In genomic region chr12:131402222-131402621, GRCh38 we compare ENCODE assay signal across 8 cellular contexts.
A peak's percentile ranks its signal among the peaks of the same experiment; 100 is the strongest.
DNase-seq lines count a peak whose midpoint lies in the region; ATAC-seq and TF ChIP-seq lines count a peak whose summit lies in the region.
"Not testable (repeated sequence)": the region's sequence is repeated elsewhere in the genome, so short reads cannot be mapped to it uniquely, and the experiment has no call there.

No MANE protein-coding gene starts in this region.

- not testable (repeated sequence) for H3K4me3 Mint-ChIP-seq in chondrocyte (ENCODE audit: unreplicated experiment)

- not testable (repeated sequence) for H3K4me1 ChIP-seq in GM23248 (ENCODE audit: insufficient read depth); heart left ventricle; muscle layer of duodenum (ENCODE audit: control insufficient read depth in 1 of 2, insufficient read depth in 2 of 2, low read length in 2 of 2); rectal smooth muscle tissue (ENCODE audit: control insufficient read depth, insufficient read depth, low read length); upper lobe of left lung

- H4K20me1 ChIP-seq in GM23248 (ENCODE audit: insufficient read depth) = not testable (repeated sequence)

- H3K36me3 ChIP-seq in GM23248 (ENCODE audit: low read depth); heart left ventricle; muscle layer of duodenum (ENCODE audit: control insufficient read depth in 1 of 2, insufficient read depth in 2 of 2, low read length in 2 of 2); rectal smooth muscle tissue (ENCODE audit: control insufficient read depth, insufficient read depth, low read length); upper lobe of left lung: not testable (repeated sequence)

- H3K27me3 Mint-ChIP-seq in chondrocyte (ENCODE audit: low read depth) = not testable (repeated sequence)

- ATAC-seq in heart left ventricle = peak; percentile 75 to 97 (median 88)
- ATAC-seq in upper lobe of left lung (ENCODE audit: low FRiP score in 2 of 2) = peak; percentile 30 to 83

- WGBS in GM23248 (ENCODE audit: low coverage in 1 of 2, low lambda C conversion rate in 2 of 2, missing lambda C conversion rate in 2 of 2), 2 experiments = 29 to 31% methylated on average over 7 of the region's 7 CpGs
- 37 to 64% (median 59%) methylated on average over 7 of the region's 7 CpGs for WGBS in heart left ventricle, 4 donors
- 55 to 59% methylated on average over 6 to 7 of the region's 7 CpGs for WGBS in upper lobe of left lung, 2 donors

- H3F3A ChIP-seq in GM23248 (ENCODE audit: insufficient read depth) = not testable (repeated sequence)

- TF ChIP-seq POLR2A in heart left ventricle (IDR thresholded peaks at IDR 0.05); upper lobe of left lung (IDR thresholded peaks at IDR 0.05): not testable (repeated sequence)

- TF ChIP-seq CTCF in chondrocyte (IDR thresholded peaks at IDR 0.05); heart left ventricle (IDR thresholded peaks at IDR 0.05); upper lobe of left lung (IDR thresholded peaks at IDR 0.05): not testable (repeated sequence)

- not testable (repeated sequence) for H3K27ac Mint-ChIP-seq in chondrocyte (ENCODE audit: unreplicated experiment)

- peaks cover 15% of the 10 kb centered on the region for H3K9me3 Mint-ChIP-seq in chondrocyte (ENCODE audit: low read depth)

- not testable (repeated sequence) for H3K4me1 Mint-ChIP-seq in chondrocyte (ENCODE audit: low read depth)

- not testable (repeated sequence) for H3K79me2 ChIP-seq in GM23248 (ENCODE audit: insufficient read depth)

- not testable (repeated sequence) for H2AFZ ChIP-seq in GM23248

- H3K9me3 ChIP-seq in GM23248 (ENCODE audit: low read depth); muscle layer of duodenum (ENCODE audit: control insufficient read depth in 1 of 2, low read length in 2 of 2): not testable (repeated sequence)
- H3K9me3 ChIP-seq in heart left ventricle (peaks cover 0 to 17% (median 7%) of the 10 kb centered on the region in 12 donors), upper lobe of left lung (peaks cover 0 to 14% (median 10%) of the 10 kb centered on the region in 4 donors)

- intact Hi-C loops in heart left ventricle (cut with DNase I) = loop anchor here in 4 of 10 donors (2.0 to 5.0 kb wide), 2 partner anchors 135 kb away; no protein-coding TSS in a partner anchor

- not testable (repeated sequence) for H3K9me2 ChIP-seq in GM23248 (ENCODE audit: insufficient read depth)

- DNase-seq in GM23248 = peak; percentile 34
- DNase-seq in OCI-M1 (lab: John Stamatoyannopoulos, UW) = peak; percentile 11
- peak; percentile 49 for DNase-seq in chondrocyte (ENCODE audit: low spot score)
- DNase-seq in heart left ventricle = peak in 1 of 5 donors; percentile 65
- peak; percentile 13 for DNase-seq in kidney tubule cell (ENCODE audit: low spot score)
- DNase-seq in upper lobe of left lung = not testable (repeated sequence)

- in situ Hi-C loops in GM23248 (cut with MboI) = not testable (repeated sequence)

- H3K9ac ChIP-seq in GM23248; rectal smooth muscle tissue (ENCODE audit: low read length): not testable (repeated sequence)

- not testable (repeated sequence) for H3K36me3 Mint-ChIP-seq in chondrocyte (ENCODE audit: low read depth)

- not testable (repeated sequence) for H3K4me3 ChIP-seq in GM23248; heart left ventricle; muscle layer of duodenum (ENCODE audit: low read depth in 1 of 2, low read length in 2 of 2); rectal smooth muscle tissue (ENCODE audit: low read length); upper lobe of left lung

- not testable (repeated sequence) for TF ChIP-seq EP300 in upper lobe of left lung (IDR thresholded peaks at IDR 0.05)

- not testable (repeated sequence) for H3K27me3 ChIP-seq in GM23248 (replicated peaks; ENCODE audit: insufficient read depth); heart left ventricle; muscle layer of duodenum (ENCODE audit: low read depth, low read length); rectal smooth muscle tissue (ENCODE audit: control insufficient read depth, insufficient read depth, low read length); upper lobe of left lung

- H3K4me2 ChIP-seq in GM23248 (ENCODE audit: unreplicated experiment) = not testable (repeated sequence)

- not testable (repeated sequence) for H3K27ac ChIP-seq in GM23248, heart left ventricle, upper lobe of left lung
- H3K27ac ChIP-seq in muscle layer of duodenum (ENCODE audit: low read length) = peak overlapping the region; percentile 63
- H3K27ac ChIP-seq in rectal smooth muscle tissue (ENCODE audit: low read depth, low read length) = peak overlapping the region; percentile 32
